In genomic region chr21:25897383-25897782, GRCh38 we compare ENCODE assay signal across 25 cellular contexts.
A peak's percentile ranks its signal among the peaks of the same experiment; 100 is the strongest.
DNase-seq lines count a peak whose midpoint lies in the region; ATAC-seq and TF ChIP-seq lines count a peak whose summit lies in the region.
"Had no signal": no experiment of that assay in that cellular context is flagged by ENCODE, and none has a peak within 500 bp of the region (broad histone marks: within the 10 kb centered on the region; RNA-seq: fewer than 3 reads in every experiment).

No MANE protein-coding gene starts in this region.

- H3K36me3 Mint-ChIP-seq in GM23338 (ENCODE audit: low read depth) = peaks cover 69% of the 10 kb centered on the region
- H3K36me3 Mint-ChIP-seq: IgD-negative memory B cell had no signal

- no peaks in the 10 kb centered on the region for H3K9me3 Mint-ChIP-seq in GM23338
- H3K9me3 Mint-ChIP-seq: CD14-positive monocyte, IgD-negative memory B cell had no signal

- no peaks in the 10 kb centered on the region; the same call in 1 of the 2 replicates for H3K4me1 ChIP-seq in GM23338 (ENCODE audit: insufficient read depth)
- H3K4me1 ChIP-seq in subcutaneous abdominal adipose tissue (ENCODE audit: control insufficient read depth in 5 of 5, insufficient read depth in 5 of 5, low read length in 5 of 5) = peaks cover 0 to 9% (median 3%) of the 10 kb centered on the region in 5 donors

- no peaks in the 10 kb centered on the region for H3K9me3 ChIP-seq in subcutaneous abdominal adipose tissue (ENCODE audit: control insufficient read depth in 5 of 5, low read length in 5 of 5)

- peak overlapping the region; percentile 64; the same call in 1 of the 2 replicates for H3K27ac ChIP-seq in GM23338 (ENCODE audit: low read depth)
- H3K27ac ChIP-seq in RWPE1 = peak overlapping the region; percentile 45; the same call in 1 of the 2 replicates
- peak overlapping the region; percentile 26 for H3K27ac ChIP-seq in epithelial cell of prostate
- peak overlapping the region; percentile 27 for H3K27ac ChIP-seq in subcutaneous abdominal adipose tissue (ENCODE audit: low read depth, low read length)
- H3K27ac ChIP-seq: HL-60, KMS-11 had no signal

- H3K4me3 ChIP-seq in GM23338 = no peak overlapping the region
- no peak overlapping the region for H3K4me3 ChIP-seq in subcutaneous abdominal adipose tissue (ENCODE audit: low read depth in 1 of 5, low read length in 5 of 5)
- H3K4me3 ChIP-seq: GM12878 had no signal

- CTCF ChIA-PET in RWPE1 (lab: Yijun Ruan, JAX) = interaction anchor here (1.0 kb wide), 1 partner anchor 16 kb away, joined by 3 read pairs; no protein-coding TSS in a partner anchor

- intact Hi-C loops in head of caudate nucleus (cut with DNase I) = loop anchor here (10.0 kb wide), 1 partner anchor 107 kb away; no protein-coding TSS in a partner anchor

- H3K9me2 ChIP-seq in GM23338 (ENCODE audit: insufficient read depth) = no peaks in the 10 kb centered on the region

- peaks cover 9% of the 10 kb centered on the region; the same call in 2 of the 3 replicates for H3K4me1 Mint-ChIP-seq in GM23338
- H3K4me1 Mint-ChIP-seq: CD14-positive monocyte had no signal

- H3F3A ChIP-seq in GM23338 (replicated peaks; ENCODE audit: low read depth) = no peaks in the 10 kb centered on the region

- no peaks in the 10 kb centered on the region; the same call in 1 of the 2 replicates for H3K79me2 ChIP-seq in GM23338 (replicated peaks; ENCODE audit: insufficient read depth)

- no peak for TF ChIP-seq CTCF in GM23338 (conservative IDR thresholded peaks at IDR 0.05; ENCODE audit: low read depth in 2 of 2)
- no peak for TF ChIP-seq CTCF in RWPE1 (conservative IDR thresholded peaks at IDR 0.05; ENCODE audit: low read depth)

- no peak overlapping the region for H2AFZ ChIP-seq in GM23338

- peak overlapping the region; percentile 67; the same call in 1 of the 2 replicates for H3K27ac Mint-ChIP-seq in GM23338
- H3K27ac Mint-ChIP-seq: B cell, IgD-negative memory B cell had no signal

- H3K36me3 ChIP-seq in GM23338 (ENCODE audit: insufficient read depth) = peaks cover 46% of the 10 kb centered on the region
- peaks cover 0 to 4% (median 0%) of the 10 kb centered on the region in 5 donors for H3K36me3 ChIP-seq in subcutaneous abdominal adipose tissue (ENCODE audit: control insufficient read depth in 5 of 5, insufficient read depth in 5 of 5, low read length in 5 of 5)

- POLR2A ChIA-PET in RWPE1 (lab: Yijun Ruan, JAX; ENCODE audit: low non-redundant PET) = no interaction called here

- H4K20me1 ChIP-seq in GM23338 (replicated peaks; ENCODE audit: insufficient read depth) = no peaks in the 10 kb centered on the region; the same call in 1 of the 2 replicates

- peaks cover 2% of the 10 kb centered on the region for H3K27me3 Mint-ChIP-seq in GM23338 (ENCODE audit: insufficient read depth, low read depth, poor library complexity)
- H3K27me3 Mint-ChIP-seq: B cell, IgD-negative memory B cell had no signal

- no peak for ATAC-seq in GM23338
- ATAC-seq: GM12878, HCT116, Panc1 had no signal

- DNase-seq in GM23338 (ENCODE audit: low spot score) (no peak), RWPE1 (ENCODE audit: low spot score) (no peak), epithelial cell of prostate (ENCODE audit: low read depth, low spot score) (no peak), head of caudate nucleus (no peak), NCI-H2029 treated with DMSO at 0.1 percent for 48 hours (lab: John Stamatoyannopoulos, UW) (no peak)
- DNase-seq in NK-92 treated with Interleukin-12 subunit alpha and Interleukin-12 subunit beta, amount 100 ng/mL, for 24 hours (lab: John Stamatoyannopoulos, UW) = no peak
- DNase-seq: CD8-positive, alpha-beta memory T cell; DMS 273 treated with DMSO at 0.1 percent for 48 hours; DMS79; EL; GDM1; MM.1S; NCI-H2029; NCI-H446 treated with DMSO at 0.1 percent for 48 hours; NCI-H526; SHP77 treated with DMSO at 0.1 percent for 48 hours had no signal

- H3K4me3 Mint-ChIP-seq in GM23338 = no peak overlapping the region
- H3K4me3 Mint-ChIP-seq: B cell; CD14-positive monocyte; CD8-positive, alpha-beta memory T cell; IgD-negative memory B cell had no signal

- H3K4me2 ChIP-seq in GM23338 = no peak overlapping the region
- H3K4me2 ChIP-seq: KMS-11 had no signal

- H3K27me3 ChIP-seq in GM23338 (ENCODE audit: insufficient read depth) = no peaks in the 10 kb centered on the region
- no peaks in the 10 kb centered on the region for H3K27me3 ChIP-seq in subcutaneous abdominal adipose tissue (ENCODE audit: control insufficient read depth in 5 of 5, insufficient read depth in 4 of 5, low read length in 5 of 5)

- H3K9ac ChIP-seq in subcutaneous abdominal adipose tissue (ENCODE audit: low read length in 5 of 5) = no peak overlapping the region
- H3K9ac ChIP-seq: KMS-11 had no signal

TF ChIP-seq in GM23338, 12 proteins besides CTCF, POLR2A, EP300 and RAD21:
- TF ChIP-seq ZNF331 (CRISPR knock-in tag; IDR thresholded peaks at IDR 0.05; ENCODE audit: low read depth) (no peak), NANOG (IDR thresholded peaks at IDR 0.05; ENCODE audit: borderline replicate concordance) (no peak), STAT1 (IDR thresholded peaks at IDR 0.05; ENCODE audit: unreplicated experiment) (no peak), JUNB (IDR thresholded peaks at IDR 0.05; ENCODE audit: unreplicated experiment) (no peak), CREB1 (CRISPR knock-in tag; IDR thresholded peaks at IDR 0.05; ENCODE audit: low read depth) (no peak), EZH2 (IDR thresholded peaks at IDR 0.05; ENCODE audit: low read depth, unreplicated experiment) (no peak)
- TF ChIP-seq, protein P1, sequence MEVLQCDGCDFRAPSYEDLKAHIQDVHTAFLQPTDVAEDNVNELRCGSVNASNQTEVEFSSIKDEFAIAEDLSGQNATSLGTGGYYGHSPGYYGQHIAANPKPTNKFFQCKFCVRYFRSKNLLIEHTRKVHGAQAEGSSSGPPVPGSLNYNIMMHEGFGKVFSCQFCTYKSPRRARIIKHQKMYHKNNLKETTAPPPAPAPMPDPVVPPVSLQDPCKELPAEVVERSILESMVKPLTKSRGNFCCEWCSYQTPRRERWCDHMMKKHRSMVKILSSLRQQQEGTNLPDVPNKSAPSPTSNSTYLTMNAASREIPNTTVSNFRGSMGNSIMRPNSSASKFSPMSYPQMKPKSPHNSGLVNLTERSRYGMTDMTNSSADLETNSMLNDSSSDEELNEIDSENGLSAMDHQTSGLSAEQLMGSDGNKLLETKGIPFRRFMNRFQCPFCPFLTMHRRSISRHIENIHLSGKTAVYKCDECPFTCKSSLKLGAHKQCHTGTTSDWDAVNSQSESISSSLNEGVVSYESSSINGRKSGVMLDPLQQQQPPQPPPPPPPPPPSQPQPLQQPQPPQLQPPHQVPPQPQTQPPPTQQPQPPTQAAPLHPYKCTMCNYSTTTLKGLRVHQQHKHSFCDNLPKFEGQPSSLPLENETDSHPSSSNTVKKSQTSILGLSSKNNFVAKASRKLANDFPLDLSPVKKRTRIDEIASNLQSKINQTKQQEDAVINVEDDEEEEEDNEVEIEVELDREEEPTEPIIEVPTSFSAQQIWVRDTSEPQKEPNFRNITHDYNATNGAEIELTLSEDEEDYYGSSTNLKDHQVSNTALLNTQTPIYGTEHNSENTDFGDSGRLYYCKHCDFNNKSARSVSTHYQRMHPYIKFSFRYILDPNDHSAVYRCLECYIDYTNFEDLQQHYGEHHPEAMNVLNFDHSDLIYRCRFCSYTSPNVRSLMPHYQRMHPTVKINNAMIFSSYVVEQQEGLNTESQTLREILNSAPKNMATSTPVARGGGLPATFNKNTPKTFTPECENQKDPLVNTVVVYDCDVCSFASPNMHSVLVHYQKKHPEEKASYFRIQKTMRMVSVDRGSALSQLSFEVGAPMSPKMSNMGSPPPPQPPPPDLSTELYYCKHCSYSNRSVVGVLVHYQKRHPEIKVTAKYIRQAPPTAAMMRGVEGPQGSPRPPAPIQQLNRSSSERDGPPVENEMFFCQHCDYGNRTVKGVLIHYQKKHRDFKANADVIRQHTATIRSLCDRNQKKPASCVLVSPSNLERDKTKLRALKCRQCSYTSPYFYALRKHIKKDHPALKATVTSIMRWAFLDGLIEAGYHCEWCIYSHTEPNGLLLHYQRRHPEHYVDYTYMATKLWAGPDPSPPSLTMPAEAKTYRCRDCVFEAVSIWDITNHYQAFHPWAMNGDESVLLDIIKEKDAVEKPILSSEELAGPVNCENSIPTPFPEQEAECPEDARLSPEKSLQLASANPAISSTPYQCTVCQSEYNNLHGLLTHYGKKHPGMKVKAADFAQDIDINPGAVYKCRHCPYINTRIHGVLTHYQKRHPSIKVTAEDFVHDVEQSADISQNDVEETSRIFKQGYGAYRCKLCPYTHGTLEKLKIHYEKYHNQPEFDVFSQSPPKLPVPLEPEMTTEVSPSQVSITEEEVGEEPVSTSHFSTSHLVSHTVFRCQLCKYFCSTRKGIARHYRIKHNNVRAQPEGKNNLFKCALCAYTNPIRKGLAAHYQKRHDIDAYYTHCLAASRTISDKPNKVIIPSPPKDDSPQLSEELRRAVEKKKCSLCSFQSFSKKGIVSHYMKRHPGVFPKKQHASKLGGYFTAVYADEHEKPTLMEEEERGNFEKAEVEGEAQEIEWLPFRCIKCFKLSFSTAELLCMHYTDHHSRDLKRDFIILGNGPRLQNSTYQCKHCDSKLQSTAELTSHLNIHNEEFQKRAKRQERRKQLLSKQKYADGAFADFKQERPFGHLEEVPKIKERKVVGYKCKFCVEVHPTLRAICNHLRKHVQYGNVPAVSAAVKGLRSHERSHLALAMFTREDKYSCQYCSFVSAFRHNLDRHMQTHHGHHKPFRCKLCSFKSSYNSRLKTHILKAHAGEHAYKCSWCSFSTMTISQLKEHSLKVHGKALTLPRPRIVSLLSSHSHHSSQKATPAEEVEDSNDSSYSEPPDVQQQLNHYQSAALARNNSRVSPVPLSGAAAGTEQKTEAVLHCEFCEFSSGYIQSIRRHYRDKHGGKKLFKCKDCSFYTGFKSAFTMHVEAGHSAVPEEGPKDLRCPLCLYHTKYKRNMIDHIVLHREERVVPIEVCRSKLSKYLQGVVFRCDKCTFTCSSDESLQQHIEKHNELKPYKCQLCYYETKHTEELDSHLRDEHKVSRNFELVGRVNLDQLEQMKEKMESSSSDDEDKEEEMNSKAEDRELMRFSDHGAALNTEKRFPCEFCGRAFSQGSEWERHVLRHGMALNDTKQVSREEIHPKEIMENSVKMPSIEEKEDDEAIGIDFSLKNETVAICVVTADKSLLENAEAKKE (CRISPR knock-in tag; IDR thresholded peaks at IDR 0.05) = no peak
